Comparison of ENCODE assay signal across 1 cellular context in genomic region chr3:196177567-196177966, GRCh38.
TF ChIP-seq lines count a peak whose summit lies in the region.

No MANE protein-coding gene starts in this region.

TF ChIP-seq in K562, 482 proteins besides CTCF, POLR2A, EP300 and RAD21 (continued from another document):
- TF ChIP-seq THRA (IDR thresholded peaks at IDR 0.05) = no peak
- TF ChIP-seq RNF219 (CRISPR knock-in tag; IDR thresholded peaks at IDR 0.05) = no peak
- TF ChIP-seq ZNF316 (IDR thresholded peaks at IDR 0.05) = no peak
- TF ChIP-seq CSDE1 (IDR thresholded peaks at IDR 0.05) = no peak
- no peak for TF ChIP-seq DEAF1 (CRISPR knock-in tag; IDR thresholded peaks at IDR 0.05)
